21 cellular contexts compared by ENCODE assay signal in the genomic region with DNA sequence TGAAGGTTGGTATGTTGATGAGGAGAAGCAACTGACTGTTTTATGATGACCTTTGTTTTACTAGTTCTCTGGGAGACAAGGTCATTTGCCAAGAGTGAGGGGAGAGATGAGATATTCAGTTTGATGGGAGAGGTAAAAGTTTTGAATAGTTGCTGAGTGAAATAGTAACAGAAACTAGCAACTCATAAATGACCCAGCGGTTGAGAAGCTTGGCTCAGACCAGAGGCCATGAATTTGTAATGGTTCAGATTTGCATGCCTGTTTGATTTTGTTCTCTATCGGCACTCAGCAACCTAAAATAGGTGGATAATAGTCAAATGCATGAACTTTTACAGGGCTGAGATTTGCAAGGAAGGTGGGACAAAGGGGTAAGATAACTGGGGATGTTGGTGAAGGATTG.
"Had no signal": no experiment of that assay in that cellular context is flagged by ENCODE, and none has a peak within 500 bp of the region (broad histone marks: within the 10 kb centered on the region; RNA-seq: fewer than 3 reads in every experiment).

No MANE protein-coding gene starts in this region.

- DNase-seq: cortex of kidney; dorsolateral prefrontal cortex; effector CD8-positive, alpha-beta T cell; foreskin melanocyte; head of caudate nucleus; kidney; left cardiac atrium; left ventricle myocardium inferior; mucosa of descending colon; naive thymus-derived CD8-positive, alpha-beta T cell; spleen; stimulated activated CD4-positive, alpha-beta T cell treated with anti-CD3 and anti-CD28 coated beads, Interleukin-15, amount 100 ng/mL, for 24 hours; stimulated activated CD4-positive, alpha-beta T cell treated with anti-CD3 and anti-CD28 coated beads, Interleukin-1b, Interleukin-23, amount 100 ng/mL, for 48 hours; stimulated activated CD4-positive, alpha-beta T cell treated with anti-CD3 and anti-CD28 coated beads, Interleukin-4, amount 100 ng/mL, for 24 hours; stimulated activated naive B cell treated with anti-CD40 and anti-IgM and Interleukin-4, amounts not matched to agents 10 μg/mL and 1 μg/mL and 100 μg/mL, for 72 hours; stimulated activated naive CD8-positive, alpha-beta T cell treated with anti-CD3 and anti-CD28 coated beads, Interleukin-15, amount 100 ng/mL, for 72 hours; testis had no signal

- H3K27me3 ChIP-seq: dorsolateral prefrontal cortex, hepatocyte, neutrophil, spleen, testis, tibial nerve had no signal

- H2AFZ ChIP-seq: hepatocyte had no signal

- H3K4me1 ChIP-seq: left ventricle myocardium inferior, spleen, testis, tibial nerve had no signal

- H3K4me3 ChIP-seq: dorsolateral prefrontal cortex, hepatocyte, left ventricle myocardium inferior, mucosa of descending colon, spleen, testis, tibial nerve had no signal

- FAIRE-seq: kidney had no signal

- H3K27ac ChIP-seq: dorsolateral prefrontal cortex, hepatocyte, left ventricle myocardium inferior, neutrophil, spleen, testis, tibial nerve had no signal

- ATAC-seq: left cardiac atrium; mucosa of descending colon; naive thymus-derived CD8-positive, alpha-beta T cell; sciatic nerve; stimulated activated naive B cell treated with anti-CD40 and anti-IgM and Interleukin-4, amounts not matched to agents 10 μg/mL and 1 μg/mL and 100 μg/mL, for 72 hours; stimulated activated naive CD8-positive, alpha-beta T cell treated with anti-CD3 and anti-CD28 coated beads, Interleukin-15, amount 100 ng/mL, for 72 hours had no signal

- H3K79me2 ChIP-seq: hepatocyte had no signal

- H3K4me2 ChIP-seq: hepatocyte had no signal

- H3K36me3 ChIP-seq: left ventricle myocardium inferior, neutrophil had no signal

- H3K9me3 ChIP-seq: left ventricle myocardium inferior, mucosa of descending colon, neutrophil, spleen, testis, tibial nerve had no signal
